In genomic region chr6:42848700-42849099, GRCh38 we compare ENCODE assay signal across 11 cellular contexts.
"Had no signal": no experiment of that assay in that cellular context is flagged by ENCODE, and none has a peak within 500 bp of the region (broad histone marks: within the 10 kb centered on the region; RNA-seq: fewer than 3 reads in every experiment).

No MANE protein-coding gene starts in this region.

- H3K27ac ChIP-seq: GM23248 had no signal

- ATAC-seq: GM23338, HCT116 had no signal

- H3K4me2 ChIP-seq: GM23338 had no signal

- DNase-seq: GM23248, GOT3, H7, H9, HCEC 1CT, HFFc6 had no signal

- H3K9me3 ChIP-seq: HAP-1 had no signal

- FAIRE-seq: H1, H54 had no signal

- H3K36me3 ChIP-seq: HAP-1 had no signal

- H3K4me3 ChIP-seq: GM23248, GM23338, HAP-1 had no signal

- H2AFZ ChIP-seq: GM23248, GM23338 had no signal
